ENCODE assay signal across 13 cellular contexts in the genomic region with DNA sequence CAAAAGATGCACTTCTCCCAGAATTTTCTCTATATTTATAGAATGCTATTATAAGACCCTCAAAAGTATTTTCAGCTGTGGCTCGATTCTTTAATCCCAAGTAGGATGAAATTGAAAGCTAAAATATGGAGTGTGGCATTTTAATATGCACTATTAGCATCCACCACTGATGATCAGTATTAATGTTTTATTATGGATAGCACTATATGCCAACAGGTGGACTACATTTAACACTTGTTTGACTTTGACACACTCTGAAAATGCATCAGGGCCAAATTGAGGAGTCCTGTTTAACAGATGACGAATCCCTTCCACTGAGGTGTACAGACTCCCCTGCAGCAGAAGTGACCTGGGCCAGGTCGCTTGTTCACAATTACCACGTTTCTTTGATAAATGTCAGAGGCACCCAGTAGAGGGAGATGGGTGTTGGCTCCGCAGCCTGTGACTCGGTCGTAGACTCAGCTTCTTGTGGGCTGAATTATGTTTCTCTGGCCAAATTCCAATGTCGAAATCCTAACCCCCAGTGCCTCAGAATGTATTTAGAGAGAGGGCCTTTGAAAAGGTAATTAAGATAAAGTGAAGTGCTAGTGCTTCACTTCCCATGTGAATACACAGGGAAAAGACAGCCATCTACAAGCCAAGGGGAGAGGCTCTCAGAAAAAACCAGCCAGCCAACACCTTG. TPM values are rescaled to one million over a fixed set of nuclear protein-coding genes. Genes with fewer than 3 reads are reported as not detected.
DNase-seq lines count a peak whose midpoint lies in the region; ATAC-seq and TF ChIP-seq lines count a peak whose summit lies in the region.
"Had no signal": no experiment of that assay in that cellular context is flagged by ENCODE, and none has a peak within 500 bp of the region (broad histone marks: within the 10 kb centered on the region; RNA-seq: fewer than 3 reads in every experiment).

No MANE protein-coding gene starts in this region.

- WGBS in testis, 2 donors: 69 to 79% methylated on average over 8 of the region's 8 CpGs

- TF ChIP-seq POLR2A in testis (IDR thresholded peaks at IDR 0.05): no peak

- H3K27ac ChIP-seq in foreskin keratinocyte (no peak overlapping the region), testis (peak overlapping the region; percentile 41 to 51)
- H3K27ac ChIP-seq: heart left ventricle had no signal

- H3K9me3 ChIP-seq in NT2/D1 (ENCODE audit: insufficient read depth, low read length) (no peaks in the 10 kb centered on the region), testis (no peaks in the 10 kb centered on the region)
- H3K9me3 ChIP-seq: heart left ventricle had no signal

- no peak overlapping the region for H3K9ac ChIP-seq in NT2/D1 (ENCODE audit: insufficient read length, low read depth)

- H3K36me3 ChIP-seq in NT2/D1 (ENCODE audit: insufficient read depth, insufficient read length, low read length) (no peaks in the 10 kb centered on the region), testis (ENCODE audit: low read depth, missing control alignments) (no peaks in the 10 kb centered on the region)
- H3K36me3 ChIP-seq: heart left ventricle had no signal

- DNase-seq in NCI-H510A treated with DMSO at 0.1 percent for 48 hours (lab: John Stamatoyannopoulos, UW) (peak; percentile 34), NCI-H510A (lab: John Stamatoyannopoulos, UW) (no peak), NT2/D1 (ENCODE audit: low read depth, low spot score) (peak; percentile 72), foreskin keratinocyte (no peak), testis (no peak), GDM1 (lab: John Stamatoyannopoulos, UW) (no peak), NCI-H1048 (lab: John Stamatoyannopoulos, UW) (no peak)
- no peak for DNase-seq in effector CD4-positive, alpha-beta T cell
- DNase-seq: ACHN; activated CD4-positive, alpha-beta T cell treated with anti-CD3 and anti-CD28 coated beads, Interleukin-2, amount 50 U/mL, for 4 hours; activated naive CD4-positive, alpha-beta T cell treated with anti-CD3 and anti-CD28 coated beads, Interleukin-2, amount 50 U/mL, for 16 hours; heart left ventricle; NCI-H524 treated with DMSO at 0.1 percent for 48 hours had no signal

- intact Hi-C loops in testis (cut with DNase I; ENCODE audit: low total_unique reads): no loop called here

- peaks cover 7% of the 10 kb centered on the region for H3K27me3 ChIP-seq in NT2/D1 (ENCODE audit: insufficient read depth, insufficient read length)
- peaks cover 86% of the 10 kb centered on the region for H3K27me3 ChIP-seq in foreskin keratinocyte
- H3K27me3 ChIP-seq in testis: no peaks in the 10 kb centered on the region
- H3K27me3 ChIP-seq: heart left ventricle had no signal

- H3K4me1 ChIP-seq in NT2/D1 (ENCODE audit: insufficient read depth, insufficient read length) (peaks cover 5% of the 10 kb centered on the region), foreskin keratinocyte (no peaks in the 10 kb centered on the region), testis (peaks cover 58% of the 10 kb centered on the region)

- peak; percentile 57 for ATAC-seq in foreskin keratinocyte
- ATAC-seq: heart left ventricle had no signal

- H3K4me3 ChIP-seq in NT2/D1 (ENCODE audit: insufficient read length, low read depth) (no peak overlapping the region), testis (no peak overlapping the region)
- H3K4me3 ChIP-seq: heart left ventricle had no signal

- peak; percentile 36 for TF ChIP-seq CTCF in foreskin keratinocyte (conservative IDR thresholded peaks at IDR 0.05)
- TF ChIP-seq CTCF in testis (IDR thresholded peaks at IDR 0.05): no peak

RNA-seq across cellular contexts. Expression of a gene that starts 48.1 kb away (rescaled TPM):
- total RNA-seq in foreskin keratinocyte (0.41 and 0.63 TPM in 2 replicates), testis (100 to 1,000 TPM in 1 of 2 donors, 10 to 100 TPM in 1; 80.7 to 110 TPM)
- polyA plus RNA-seq in foreskin keratinocyte (0.31 and 0.50 TPM in 2 replicates), testis (ENCODE audit: insufficient read depth, low read depth, low replicate concordance) (42.7 TPM)

Comparison
In these comparisons a context has a peak if more than half of its experiments do, and no peak if none do; other contexts are left out.
1. DNase-seq: peak in NCI-H510A treated with DMSO at 0.1 percent for 48 hours (single experiment) and NT2/D1 (single experiment); none in NCI-H510A (single experiment), foreskin keratinocyte (0 of 2), testis (single experiment), GDM1 (single experiment), effector CD4-positive, alpha-beta T cell (single experiment) and NCI-H1048 (single experiment).
2. RNA of a gene that starts 48.1 kb away (total RNA-seq): 80.7 to 110 TPM in testis; 0.41 to 0.63 TPM in foreskin keratinocyte; every median in the first group is over 10 times any median in the second.